ENCODE assay signal across 24 cellular contexts in genomic region chr17:49990921-49991320, GRCh38. TPM values are rescaled to one million over a fixed set of nuclear protein-coding genes. Genes with fewer than 3 reads are reported as not detected.
A peak's percentile ranks its signal among the peaks of the same experiment; 100 is the strongest.
DNase-seq lines count a peak whose midpoint lies in the region; ATAC-seq and TF ChIP-seq lines count a peak whose summit lies in the region.
"Had no signal": no experiment of that assay in that cellular context is flagged by ENCODE, and none has a peak within 500 bp of the region (broad histone marks: within the 10 kb centered on the region; RNA-seq: fewer than 3 reads in every experiment).

No MANE protein-coding gene starts in this region.

- no peak for ATAC-seq in activated CD8-positive, alpha-beta memory T cell treated with anti-CD3 and anti-CD28 coated beads, Interleukin-2, amount 10 ng/mL, durations not matched to agents 7 days and 5 days
- no peak for ATAC-seq in stimulated activated naive B cell treated with anti-CD40 and anti-IgM and Interleukin-4, amounts not matched to agents 10 μg/mL and 1 μg/mL and 100 μg/mL, for 72 hours (replicated peaks)
- ATAC-seq: GM23338, HCT116 had no signal

- H3K4me3 Mint-ChIP-seq in activated CD8-positive, alpha-beta memory T cell treated with anti-CD3 and anti-CD28 coated beads, Interleukin-2, amount 10 ng/mL, durations not matched to agents 7 days and 5 days: no peak overlapping the region
- H3K4me3 Mint-ChIP-seq in stimulated activated naive B cell treated with anti-CD40 and anti-IgM and Interleukin-4, amounts not matched to agents 10 μg/mL and 1 μg/mL and 100 μg/mL, for 72 hours: no peak overlapping the region
- H3K4me3 Mint-ChIP-seq in chondrocyte (ENCODE audit: unreplicated experiment): no peak overlapping the region
- H3K4me3 Mint-ChIP-seq: GM23338 had no signal

- TF ChIP-seq CTCF in GM10266 (IDR thresholded peaks at IDR 0.05; ENCODE audit: control insufficient read depth, insufficient read depth, low read depth, missing control alignments) (no peak), chondrocyte (IDR thresholded peaks at IDR 0.05) (no peak)

- peak; percentile 34 for DNase-seq in activated CD8-positive, alpha-beta memory T cell treated with anti-CD3 and anti-CD28 coated beads, Interleukin-2, amount 50 U/mL, for 48 hours
- DNase-seq in activated CD8-positive, alpha-beta memory T cell treated with anti-CD3 and anti-CD28 coated beads, Interleukin-2, amount 10 ng/mL, durations not matched to agents 7 days and 5 days: no peak
- DNase-seq in GM10266 (ENCODE audit: extremely low spot score): peak; percentile 6
- peak; percentile 42 for DNase-seq in islet precursor cell
- no peak for DNase-seq in stimulated activated naive B cell treated with anti-CD40 and anti-IgM and Interleukin-4, amounts not matched to agents 10 μg/mL and 1 μg/mL and 100 μg/mL, for 72 hours
- DNase-seq in chondrocyte (ENCODE audit: low spot score): no peak
- DNase-seq in COR-L47 (lab: John Stamatoyannopoulos, UW): no peak
- no peak for DNase-seq in germinal center (ENCODE audit: low spot score)
- DNase-seq: 8988T, AML-193, C1 segment of cervical spinal cord, EL, GF-D8, Karpas-422, MV-4-11, NCI-H1105 treated with DMSO at 0.1 percent for 48 hours, NCI-H2029 treated with DMSO at 0.1 percent for 48 hours, NCI-H345, NCI-H524 treated with DMSO at 0.1 percent for 48 hours, Peyer's patch had no signal

- CTCF ChIA-PET in activated CD8-positive, alpha-beta memory T cell treated with anti-CD3 and anti-CD28 coated beads, Interleukin-2, amount 10 ng/mL, durations not matched to agents 7 days and 5 days (lab: Charles Lee): no interaction called here

- H3K27me3 Mint-ChIP-seq in activated CD8-positive, alpha-beta memory T cell treated with anti-CD3 and anti-CD28 coated beads, Interleukin-2, amount 10 ng/mL, durations not matched to agents 7 days and 5 days: peaks cover 86% of the 10 kb centered on the region
- peaks cover 84 to 91% of the 10 kb centered on the region in 2 donors for H3K27me3 Mint-ChIP-seq in stimulated activated naive B cell treated with anti-CD40 and anti-IgM and Interleukin-4, amounts not matched to agents 10 μg/mL and 1 μg/mL and 100 μg/mL, for 72 hours
- peaks cover 64% of the 10 kb centered on the region for H3K27me3 Mint-ChIP-seq in chondrocyte (ENCODE audit: low read depth)

- no peaks in the 10 kb centered on the region for H3K9me3 Mint-ChIP-seq in activated CD8-positive, alpha-beta memory T cell treated with anti-CD3 and anti-CD28 coated beads, Interleukin-2, amount 10 ng/mL, durations not matched to agents 7 days and 5 days (ENCODE audit: low read depth)
- no peaks in the 10 kb centered on the region for H3K9me3 Mint-ChIP-seq in stimulated activated naive B cell treated with anti-CD40 and anti-IgM and Interleukin-4, amounts not matched to agents 10 μg/mL and 1 μg/mL and 100 μg/mL, for 72 hours
- H3K9me3 Mint-ChIP-seq in chondrocyte (ENCODE audit: low read depth): no peaks in the 10 kb centered on the region
- H3K9me3 Mint-ChIP-seq: GM23338 had no signal

- no peaks in the 10 kb centered on the region for H3K36me3 Mint-ChIP-seq in activated CD8-positive, alpha-beta memory T cell treated with anti-CD3 and anti-CD28 coated beads, Interleukin-2, amount 10 ng/mL, durations not matched to agents 7 days and 5 days
- peaks cover 0 to 3% of the 10 kb centered on the region in 2 donors for H3K36me3 Mint-ChIP-seq in stimulated activated naive B cell treated with anti-CD40 and anti-IgM and Interleukin-4, amounts not matched to agents 10 μg/mL and 1 μg/mL and 100 μg/mL, for 72 hours
- H3K36me3 Mint-ChIP-seq in chondrocyte (ENCODE audit: low read depth): peaks cover 2% of the 10 kb centered on the region

- no peak overlapping the region for H3K27ac Mint-ChIP-seq in activated CD8-positive, alpha-beta memory T cell treated with anti-CD3 and anti-CD28 coated beads, Interleukin-2, amount 10 ng/mL, durations not matched to agents 7 days and 5 days
- peak overlapping the region; percentile 74 for H3K27ac Mint-ChIP-seq in stimulated activated naive B cell treated with anti-CD40 and anti-IgM and Interleukin-4, amounts not matched to agents 10 μg/mL and 1 μg/mL and 100 μg/mL, for 72 hours
- no peak overlapping the region for H3K27ac Mint-ChIP-seq in chondrocyte (ENCODE audit: unreplicated experiment)
- H3K27ac Mint-ChIP-seq: GM23338 had no signal

- peaks cover 19% of the 10 kb centered on the region for H3K4me1 Mint-ChIP-seq in activated CD8-positive, alpha-beta memory T cell treated with anti-CD3 and anti-CD28 coated beads, Interleukin-2, amount 10 ng/mL, durations not matched to agents 7 days and 5 days
- peaks cover 20 to 24% of the 10 kb centered on the region in 2 donors for H3K4me1 Mint-ChIP-seq in stimulated activated naive B cell treated with anti-CD40 and anti-IgM and Interleukin-4, amounts not matched to agents 10 μg/mL and 1 μg/mL and 100 μg/mL, for 72 hours
- H3K4me1 Mint-ChIP-seq in chondrocyte (ENCODE audit: low read depth): peaks cover 26% of the 10 kb centered on the region

RNA-seq across cellular contexts. Expression of gene DLX3, which starts 4.1 kb away (rescaled TPM):
- total RNA-seq in activated CD8-positive, alpha-beta memory T cell treated with anti-CD3 and anti-CD28 coated beads, Interleukin-2, amount 10 ng/mL, durations not matched to agents 7 days and 5 days: not detected
- 0.10 TPM in 1 of 3 replicates, not detected in the others for total RNA-seq in chondrocyte
- total RNA-seq: OCI-LY7, Peyer's patch, SJSA1 had no signal

RNA-seq across cellular contexts. Expression of gene DLX4, which starts 21.9 kb away (rescaled TPM):
- total RNA-seq in activated CD8-positive, alpha-beta memory T cell treated with anti-CD3 and anti-CD28 coated beads, Interleukin-2, amount 10 ng/mL, durations not matched to agents 7 days and 5 days: under 1 TPM in 1 of 2 experiments, not detected in 1; 0.23 TPM
- 0.12 TPM in 1 of 3 replicates, not detected in the others for total RNA-seq in chondrocyte
- total RNA-seq: Peyer's patch, SJSA1 had no signal

Comparison
In these comparisons a context has a peak if more than half of its experiments do, and no peak if none do; other contexts are left out.
1. DNase-seq: peak in activated CD8-positive, alpha-beta memory T cell treated with anti-CD3 and anti-CD28 coated beads, Interleukin-2, amount 50 U/mL, for 48 hours (single experiment), GM10266 (single experiment) and islet precursor cell (single experiment); none in activated CD8-positive, alpha-beta memory T cell treated with anti-CD3 and anti-CD28 coated beads, Interleukin-2, amount 10 ng/mL, durations not matched to agents 7 days and 5 days (single experiment), stimulated activated naive B cell treated with anti-CD40 and anti-IgM and Interleukin-4, amounts not matched to agents 10 μg/mL and 1 μg/mL and 100 μg/mL, for 72 hours (single experiment), chondrocyte (single experiment), COR-L47 (single experiment) and germinal center (single experiment).